Comparison of ENCODE assay signal across 32 cellular contexts in genomic region chr5:56617998-56618397, GRCh38.
"Had no signal": no experiment of that assay in that cellular context is flagged by ENCODE, and none has a peak within 500 bp of the region (broad histone marks: within the 10 kb centered on the region; RNA-seq: fewer than 3 reads in every experiment).

No MANE protein-coding gene starts in this region.

- H3K36me3 ChIP-seq: adrenal gland, brain microvascular endothelial cell, breast epithelium had no signal

- H3K27ac ChIP-seq: adrenal gland, body of pancreas, brain microvascular endothelial cell had no signal

- H3K9me3 ChIP-seq: body of pancreas had no signal

- H3K27me3 ChIP-seq: adrenal gland, body of pancreas, brain microvascular endothelial cell, breast epithelium had no signal

- ATAC-seq: activated CD4-positive, alpha-beta T cell treated with anti-CD3 and anti-CD28 coated beads for 36 hours; activated CD8-positive, alpha-beta T cell treated with anti-CD3 and anti-CD28 coated beads for 36 hours; activated naive CD4-positive, alpha-beta T cell treated with anti-CD3 and anti-CD28 coated beads, Interleukin-2, amount 50 U/mL, for 72 hours; activated T-cell treated with anti-CD3 and anti-CD28 coated beads, Interleukin-2, amount 50 U/mL, for 4 hours; activated T-cell treated with anti-CD3 and anti-CD28 coated beads, Interleukin-2, amount 50 U/mL, for 72 hours; activated T-helper 17 cell treated with anti-CD3 and anti-CD28 coated beads, Interleukin-2, amount 50 U/mL, for 72 hours; body of pancreas had no signal

- H3K4me3 ChIP-seq: adrenal gland, body of pancreas, breast epithelium had no signal

- FAIRE-seq: astrocyte, TTC549 had no signal

- DNase-seq: activated B cell treated with CpG ODN at 0.5 μM for 24 hours; activated CD4-positive, alpha-beta memory T cell treated with anti-CD3 and anti-CD28 coated beads for 36 hours; activated CD4-positive, alpha-beta T cell treated with anti-CD3 and anti-CD28 coated beads for 36 hours; activated CD4-positive, alpha-beta T cell treated with anti-CD3 and anti-CD28 coated beads for 48 hours; activated CD4-positive, alpha-beta T cell treated with anti-CD3 and anti-CD28 coated beads, Interleukin-2, amount 50 U/mL, for 1 hour; activated CD4-positive, alpha-beta T cell treated with anti-CD3 and anti-CD28 coated beads, Interleukin-2, amount 50 U/mL, for 4 hours; activated CD4-positive, CD25-positive, alpha-beta regulatory T cell treated with anti-CD3 and anti-CD28 coated beads, Interleukin-2, amount 50 U/mL, for 72 hours; activated CD8-positive, alpha-beta memory T cell treated with anti-CD3 and anti-CD28 coated beads, Interleukin-2, amount 50 U/mL, for 4 hours; activated CD8-positive, alpha-beta T cell treated with anti-CD3 and anti-CD28 coated beads for 36 hours; activated effector memory CD4-positive, alpha-beta T cell treated with anti-CD3 and anti-CD28 coated beads, Interleukin-2, amount 50 U/mL, for 16 hours; activated gamma-delta T cell treated with Interleukin-2 at 50 U/mL for 16 hours; activated naive CD4-positive, alpha-beta T cell; activated naive CD4-positive, alpha-beta T cell treated with anti-CD3 and anti-CD28 coated beads for 36 hours; activated naive CD4-positive, alpha-beta T cell treated with anti-CD3 and anti-CD28 coated beads, Interleukin-2, amount 50 U/mL, for 16 hours; activated naive CD8-positive, alpha-beta T cell treated with anti-CD3 and anti-CD28 coated beads for 36 hours; activated T-cell treated with anti-CD3 and anti-CD28 coated beads for 4 hours; activated T-cell treated with anti-CD3 and anti-CD28 coated beads, Interleukin-2, amount 50 U/mL, for 1 hour; activated T-cell treated with anti-CD3 and anti-CD28 coated beads, Interleukin-2, amount 50 U/mL, for 4 hours; activated T-cell treated with anti-CD3 and anti-CD28 coated beads, Interleukin-2, amount 50 U/mL, for 72 hours; adrenal gland; amniotic stem cell; aorta; body of pancreas; brain microvascular endothelial cell; central memory CD4-positive, alpha-beta T cell; T-helper 1 cell; T-helper 9 cell had no signal
